In genomic region chr3:5051772-5052171, GRCh38 we compare ENCODE assay signal across 12 cellular contexts.
DNase-seq lines count a peak whose midpoint lies in the region; ATAC-seq lines count a peak whose summit lies in the region.
"Had no signal": no experiment of that assay in that cellular context is flagged by ENCODE, and none has a peak within 500 bp of the region (broad histone marks: within the 10 kb centered on the region; RNA-seq: fewer than 3 reads in every experiment).

No MANE protein-coding gene starts in this region.

- H3K4me1 Mint-ChIP-seq in activated T-cell treated with anti-CD3 and anti-CD28 coated beads, Interleukin-2, amount 50 U/mL, for 72 hours (ENCODE audit: low read depth), result peaks cover 48% of the 10 kb centered on the region
- H3K4me1 Mint-ChIP-seq in stimulated activated memory B cell treated with anti-CD40 and anti-IgM and Interleukin-4, amounts not matched to agents 10 μg/mL and 1 μg/mL and 100 μg/mL, for 72 hours, result peaks cover 48% of the 10 kb centered on the region

- H3K4me3 Mint-ChIP-seq in activated T-cell treated with anti-CD3 and anti-CD28 coated beads, Interleukin-2, amount 50 U/mL, for 72 hours, result peak overlapping the region; percentile 9 to 67
- no peak overlapping the region for H3K4me3 Mint-ChIP-seq in stimulated activated memory B cell treated with anti-CD40 and anti-IgM and Interleukin-4, amounts not matched to agents 10 μg/mL and 1 μg/mL and 100 μg/mL, for 72 hours

- peak overlapping the region; percentile 90 for H3K27ac Mint-ChIP-seq in activated T-cell treated with anti-CD3 and anti-CD28 coated beads, Interleukin-2, amount 50 U/mL, for 72 hours
- peak overlapping the region; percentile 58 for H3K27ac Mint-ChIP-seq in stimulated activated memory B cell treated with anti-CD40 and anti-IgM and Interleukin-4, amounts not matched to agents 10 μg/mL and 1 μg/mL and 100 μg/mL, for 72 hours

- H3K27me3 Mint-ChIP-seq in activated T-cell treated with anti-CD3 and anti-CD28 coated beads, Interleukin-2, amount 50 U/mL, for 72 hours (ENCODE audit: low read depth), result no peaks in the 10 kb centered on the region
- H3K27me3 Mint-ChIP-seq in stimulated activated memory B cell treated with anti-CD40 and anti-IgM and Interleukin-4, amounts not matched to agents 10 μg/mL and 1 μg/mL and 100 μg/mL, for 72 hours, result no peaks in the 10 kb centered on the region

- DNase-seq in SHP77 (lab: John Stamatoyannopoulos, UW) (peak; percentile 4 to 8), SHP77 treated with DMSO at 0.1 percent for 48 hours (lab: John Stamatoyannopoulos, UW) (no peak), NCI-H2081 (lab: John Stamatoyannopoulos, UW) (no peak), NCI-H1694 (lab: John Stamatoyannopoulos, UW) (no peak), GM19240 (ENCODE audit: insufficient read length, low spot score) (no peak)
- DNase-seq in activated T-cell treated with anti-CD3 and anti-CD28 coated beads, Interleukin-2, amount 50 U/mL, for 72 hours, result peak; percentile 40 to 50
- DNase-seq: GF-D8, kidney, NCI-H446, upper lobe of right lung had no signal

- peaks cover 8 to 10% of the 10 kb centered on the region in 2 donors for H3K9me3 Mint-ChIP-seq in activated T-cell treated with anti-CD3 and anti-CD28 coated beads, Interleukin-2, amount 50 U/mL, for 72 hours
- H3K9me3 Mint-ChIP-seq in stimulated activated memory B cell treated with anti-CD40 and anti-IgM and Interleukin-4, amounts not matched to agents 10 μg/mL and 1 μg/mL and 100 μg/mL, for 72 hours, result peaks cover 5% of the 10 kb centered on the region

- peaks cover 7 to 10% of the 10 kb centered on the region in 2 donors for H3K36me3 Mint-ChIP-seq in activated T-cell treated with anti-CD3 and anti-CD28 coated beads, Interleukin-2, amount 50 U/mL, for 72 hours (ENCODE audit: insufficient read depth in 2 of 2)
- H3K36me3 Mint-ChIP-seq in stimulated activated memory B cell treated with anti-CD40 and anti-IgM and Interleukin-4, amounts not matched to agents 10 μg/mL and 1 μg/mL and 100 μg/mL, for 72 hours, result no peaks in the 10 kb centered on the region

- ATAC-seq in HG02852 (IDR thresholded peaks at IDR 0.05; ENCODE audit: unreplicated experiment), result peak; percentile 73
- ATAC-seq in activated T-cell treated with anti-CD3 and anti-CD28 coated beads, Interleukin-2, amount 50 U/mL, for 72 hours (replicated peaks in 1 of 2), result peak; percentile 85 to 91
- ATAC-seq in stimulated activated memory B cell treated with anti-CD40 and anti-IgM and Interleukin-4, amounts not matched to agents 10 μg/mL and 1 μg/mL and 100 μg/mL, for 72 hours, result peak; percentile 61
- ATAC-seq: upper lobe of right lung had no signal

Comparison
In these comparisons a context has a peak if more than half of its experiments do, and no peak if none do; other contexts are left out.
1. DNase-seq: peak in SHP77 (2 of 2) and activated T-cell treated with anti-CD3 and anti-CD28 coated beads, Interleukin-2, amount 50 U/mL, for 72 hours (2 of 2); none in SHP77 treated with DMSO at 0.1 percent for 48 hours (single experiment), NCI-H2081 (0 of 2), NCI-H1694 (single experiment) and GM19240 (single experiment).
2. Peak in every context shown above with its lines, with median percentiles within 50 percentile points of each other: ATAC-seq.